19 cellular contexts compared by ENCODE assay signal in the genomic region with DNA sequence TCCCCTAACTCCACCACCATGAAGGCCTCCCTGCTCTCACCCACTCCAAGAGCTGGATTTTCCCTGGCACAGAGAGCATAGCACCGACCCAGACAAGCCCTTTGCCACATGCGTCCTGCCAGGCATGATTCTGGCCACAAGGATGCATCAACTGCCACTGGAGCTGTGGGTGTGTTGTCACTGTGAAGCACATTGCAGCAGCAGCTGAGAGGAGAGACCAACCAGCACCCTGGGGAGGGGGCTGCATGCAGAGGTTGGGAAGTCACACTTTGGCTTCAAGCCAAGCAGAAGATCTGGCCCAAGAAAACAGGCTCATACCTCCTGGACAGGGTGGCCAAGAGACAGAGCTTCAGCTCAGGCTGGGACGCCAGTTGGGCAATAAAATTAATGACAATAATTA. TPM values are rescaled to one million over a fixed set of nuclear protein-coding genes. Genes with fewer than 3 reads are reported as not detected.
DNase-seq lines count a peak whose midpoint lies in the region; ATAC-seq, FAIRE-seq and TF ChIP-seq lines count a peak whose summit lies in the region.
"Had no signal": no experiment of that assay in that cellular context is flagged by ENCODE, and none has a peak within 500 bp of the region (broad histone marks: within the 10 kb centered on the region; RNA-seq: fewer than 3 reads in every experiment).

No MANE protein-coding gene starts in this region.

- H2BK120ac ChIP-seq in H1 (replicated peaks; ENCODE audit: low read depth, low read length) = no peak overlapping the region

- H3K4me1 ChIP-seq in H1 (replicated peaks in 1 of 4; ENCODE audit: control insufficient read depth in 3 of 4, insufficient read depth in 4 of 4, low read length in 3 of 4) = peaks cover 0 to 3% (median 0%) of the 10 kb centered on the region in 4 experiments; a peak in 3 of 7 replicates

- H2BK15ac ChIP-seq in H1 (ENCODE audit: low read length) = no peak overlapping the region

- CTCF ChIA-PET in activated CD4-positive, alpha-beta memory T cell treated with anti-CD3 and anti-CD28 coated beads, Interleukin-2, amount 10 ng/mL, durations not matched to agents 7 days and 5 days (lab: Charles Lee) = interaction anchor here (1.5 kb wide), 1 partner anchor 38 kb away, joined by 4 read pairs; no protein-coding TSS in a partner anchor
- CTCF ChIA-PET in activated CD4-positive, alpha-beta memory T cell treated with anti-CD3 and anti-CD28 coated beads for 36 hours (lab: Charles Lee) = interaction anchor here (1.4 to 4.3 kb wide), 2 partner anchors 8 to 38 kb away, joined by 6 to 29 read pairs; no protein-coding TSS in a partner anchor
- CTCF ChIA-PET in H1 (lab: Charles Lee; ENCODE audit: partially characterized antibody) = interaction anchor here (0.7 to 12.8 kb wide), 9 partner anchors 11 to 78 kb away, joined by 3 to 250 read pairs (median 3); no protein-coding TSS in a partner anchor

- H3K27me3 ChIP-seq in H1 (replicated peaks in 1 of 4; ENCODE audit: control insufficient read depth in 3 of 4, extremely low read depth in 1 of 4, insufficient read depth in 3 of 4, low read length in 3 of 4) = no peaks in the 10 kb centered on the region
- H3K27me3 ChIP-seq: SJSA1 had no signal

- H3K27ac Mint-ChIP-seq in activated CD4-positive, alpha-beta memory T cell treated with anti-CD3 and anti-CD28 coated beads, Interleukin-2, amount 10 ng/mL, durations not matched to agents 7 days and 5 days = peak overlapping the region; percentile 10
- H3K27ac Mint-ChIP-seq in activated CD4-positive, alpha-beta memory T cell treated with anti-CD3 and anti-CD28 coated beads for 36 hours = no peak overlapping the region
- peak overlapping the region; percentile 72 for H3K27ac Mint-ChIP-seq in stimulated activated naive B cell treated with anti-CD40 and anti-IgM and Interleukin-4, amounts not matched to agents 10 μg/mL and 1 μg/mL and 100 μg/mL, for 72 hours

- no peak overlapping the region for H2BK5ac ChIP-seq in H1 (ENCODE audit: low read depth, low read length)

- H3K9ac ChIP-seq in H1 (replicated peaks in 1 of 4; ENCODE audit: extremely low read depth in 1 of 4, low read depth in 3 of 4, low read length in 3 of 4) = no peak overlapping the region
- H3K9ac ChIP-seq: KMS-11 had no signal

- no peak overlapping the region for H3K56ac ChIP-seq in H1 (replicated peaks; ENCODE audit: insufficient read length, low read depth, low read length)

- no peaks in the 10 kb centered on the region for H3K79me1 ChIP-seq in H1 (ENCODE audit: low read depth, low read length)

- H3K4ac ChIP-seq in H1 (replicated peaks; ENCODE audit: insufficient read length, low read depth, low read length) = no peak overlapping the region

- ATAC-seq in stimulated activated naive B cell treated with anti-CD40 and anti-IgM and Interleukin-4, amounts not matched to agents 10 μg/mL and 1 μg/mL and 100 μg/mL, for 72 hours (replicated peaks) = no peak
- ATAC-seq: GM12878 had no signal

- H3K27me3 Mint-ChIP-seq in activated CD4-positive, alpha-beta memory T cell treated with anti-CD3 and anti-CD28 coated beads, Interleukin-2, amount 10 ng/mL, durations not matched to agents 7 days and 5 days = peaks cover 7% of the 10 kb centered on the region
- peaks cover 7% of the 10 kb centered on the region for H3K27me3 Mint-ChIP-seq in activated CD4-positive, alpha-beta memory T cell treated with anti-CD3 and anti-CD28 coated beads for 36 hours
- H3K27me3 Mint-ChIP-seq in stimulated activated naive B cell treated with anti-CD40 and anti-IgM and Interleukin-4, amounts not matched to agents 10 μg/mL and 1 μg/mL and 100 μg/mL, for 72 hours = peaks cover 39 to 63% of the 10 kb centered on the region in 2 donors

- H3K9me3 Mint-ChIP-seq in activated CD4-positive, alpha-beta memory T cell treated with anti-CD3 and anti-CD28 coated beads, Interleukin-2, amount 10 ng/mL, durations not matched to agents 7 days and 5 days = no peaks in the 10 kb centered on the region
- H3K9me3 Mint-ChIP-seq in activated CD4-positive, alpha-beta memory T cell treated with anti-CD3 and anti-CD28 coated beads for 36 hours = no peaks in the 10 kb centered on the region
- no peaks in the 10 kb centered on the region for H3K9me3 Mint-ChIP-seq in stimulated activated naive B cell treated with anti-CD40 and anti-IgM and Interleukin-4, amounts not matched to agents 10 μg/mL and 1 μg/mL and 100 μg/mL, for 72 hours

- H3K36me3 Mint-ChIP-seq in activated CD4-positive, alpha-beta memory T cell treated with anti-CD3 and anti-CD28 coated beads, Interleukin-2, amount 10 ng/mL, durations not matched to agents 7 days and 5 days (ENCODE audit: low read depth) = no peaks in the 10 kb centered on the region
- H3K36me3 Mint-ChIP-seq in activated CD4-positive, alpha-beta memory T cell treated with anti-CD3 and anti-CD28 coated beads for 36 hours = no peaks in the 10 kb centered on the region
- H3K36me3 Mint-ChIP-seq in stimulated activated naive B cell treated with anti-CD40 and anti-IgM and Interleukin-4, amounts not matched to agents 10 μg/mL and 1 μg/mL and 100 μg/mL, for 72 hours = peaks cover 0 to 3% of the 10 kb centered on the region in 2 donors

- no peak overlapping the region for H3K23ac ChIP-seq in H1 (ENCODE audit: insufficient read length)

- no peaks in the 10 kb centered on the region for H4K20me1 ChIP-seq in H1 (replicated peaks in 1 of 2; ENCODE audit: control insufficient read depth in 1 of 2, insufficient read depth in 2 of 2, low read length in 2 of 2)

- TF ChIP-seq POLR2A in H1 (IDR thresholded peaks at IDR 0.05; ENCODE audit: control extremely low read depth in 1 of 2, low read depth in 2 of 2, low read length in 2 of 2) = no peak

- no peak for DNase-seq in activated CD4-positive, alpha-beta memory T cell treated with anti-CD3 and anti-CD28 coated beads, Interleukin-2, amount 10 ng/mL, durations not matched to agents 7 days and 5 days
- no peak for DNase-seq in activated CD4-positive, alpha-beta memory T cell treated with anti-CD3 and anti-CD28 coated beads for 36 hours
- DNase-seq in MV-4-11 (lab: John Stamatoyannopoulos, UW) (peak; percentile 10), H1 (ENCODE audit: low read depth in 1 of 2, low spot score in 2 of 2) (no peak)
- no peak for DNase-seq in stimulated activated naive B cell treated with anti-CD40 and anti-IgM and Interleukin-4, amounts not matched to agents 10 μg/mL and 1 μg/mL and 100 μg/mL, for 72 hours
- DNase-seq in activated CD8-positive, alpha-beta memory T cell treated with anti-CD3 and anti-CD28 coated beads for 24 hours = no peak
- no peak for DNase-seq in activated CD4-positive, alpha-beta T cell treated with anti-CD3 and anti-CD28 coated beads for 4 hours
- no peak for DNase-seq in stimulated activated CD4-positive, alpha-beta T cell treated with anti-CD3 and anti-CD28 coated beads, Interleukin-15, amount 100 ng/mL, for 24 hours
- DNase-seq: DMS 273 treated with DMSO at 0.1 percent for 48 hours; GDM1; MM.1S; NCI-H1930; NCI-H446; NK-92 treated with Interleukin-12 subunit alpha and Interleukin-12 subunit beta, amount 100 ng/mL, for 24 hours had no signal

- no peak overlapping the region for H3K4me2 ChIP-seq in H1 (ENCODE audit: insufficient read depth in 1 of 2, low read depth in 2 of 2, low read length in 2 of 2)
- H3K4me2 ChIP-seq: KMS-11 had no signal

- H3K14ac ChIP-seq in H1 (ENCODE audit: insufficient read length) = no peak overlapping the region

- peaks cover 11% of the 10 kb centered on the region for H3K4me1 Mint-ChIP-seq in activated CD4-positive, alpha-beta memory T cell treated with anti-CD3 and anti-CD28 coated beads, Interleukin-2, amount 10 ng/mL, durations not matched to agents 7 days and 5 days
- peaks cover 15% of the 10 kb centered on the region for H3K4me1 Mint-ChIP-seq in activated CD4-positive, alpha-beta memory T cell treated with anti-CD3 and anti-CD28 coated beads for 36 hours (ENCODE audit: low read depth)
- H3K4me1 Mint-ChIP-seq in stimulated activated naive B cell treated with anti-CD40 and anti-IgM and Interleukin-4, amounts not matched to agents 10 μg/mL and 1 μg/mL and 100 μg/mL, for 72 hours = peaks cover 8 to 10% of the 10 kb centered on the region in 2 donors

- TF ChIP-seq RAD21 in H1 (IDR thresholded peaks at IDR 0.05 in 1 of 2, conservative IDR thresholded peaks at IDR 0.05 in 1 of 2; ENCODE audit: low read depth in 2 of 2, low read length in 2 of 2) = no peak

- intact Hi-C loops in activated CD4-positive, alpha-beta memory T cell treated with anti-CD3 and anti-CD28 coated beads for 36 hours (cut with micrococcal nuclease) = no loop called here

- H4K5ac ChIP-seq in H1 (ENCODE audit: insufficient read length, low read depth, low read length) = no peak overlapping the region

- H3K36me3 ChIP-seq in H1 (ENCODE audit: control insufficient read depth in 2 of 4, insufficient read depth in 4 of 4, low read length in 3 of 4) = no peaks in the 10 kb centered on the region
- H3K36me3 ChIP-seq: SJSA1 had no signal

- no peaks in the 10 kb centered on the region for H3K23me2 ChIP-seq in H1 (ENCODE audit: low read depth, low read length)

- H2BK12ac ChIP-seq in H1 (ENCODE audit: low read depth, low read length) = peak overlapping the region; percentile 77; the same call in 1 of the 2 replicates

- H2BK20ac ChIP-seq in H1 (ENCODE audit: low read length) = no peak overlapping the region

- FAIRE-seq in H1 (lab: Jason Lieb, UNC) = no peak
- FAIRE-seq: GM12878 had no signal

- no peak overlapping the region for H3K18ac ChIP-seq in H1 (ENCODE audit: extremely low read depth, low read length)

- no peak for TF ChIP-seq EP300 in H1 (IDR thresholded peaks at IDR 0.05; ENCODE audit: borderline replicate concordance in 1 of 2, low read depth in 2 of 2, low read length in 2 of 2)

- H3K9me3 ChIP-seq in H1 (ENCODE audit: insufficient read depth in 2 of 2, low read depth in 1 of 2, low read length in 1 of 2) = no peaks in the 10 kb centered on the region
- H3K9me3 ChIP-seq: SJSA1 had no signal

- no peak overlapping the region for H3K27ac ChIP-seq in H1 (ENCODE audit: low read depth, low read length)
- H3K27ac ChIP-seq: C4-2B, KMS-11, SJSA1 had no signal

- H3K4me3 ChIP-seq in H1 (ENCODE audit: extremely low read depth in 1 of 4, insufficient read depth in 2 of 4, low read depth in 3 of 4, low read length in 4 of 4) = no peak overlapping the region
- H3K4me3 ChIP-seq: GM12878, SJSA1 had no signal

- H3K79me2 ChIP-seq in H1 (ENCODE audit: control insufficient read depth in 1 of 2, insufficient read depth in 2 of 2, low read length in 2 of 2) = no peaks in the 10 kb centered on the region

- no peak for TF ChIP-seq CTCF in H1 (IDR thresholded peaks at IDR 0.05; ENCODE audit: control extremely low read depth in 1 of 3, insufficient read depth in 1 of 3, low read depth in 1 of 3, low read length in 3 of 3)

- no peak overlapping the region for H2AK5ac ChIP-seq in H1 (ENCODE audit: low read depth, low read length)

- no peak overlapping the region for H3K4me3 Mint-ChIP-seq in activated CD4-positive, alpha-beta memory T cell treated with anti-CD3 and anti-CD28 coated beads, Interleukin-2, amount 10 ng/mL, durations not matched to agents 7 days and 5 days
- no peak overlapping the region for H3K4me3 Mint-ChIP-seq in activated CD4-positive, alpha-beta memory T cell treated with anti-CD3 and anti-CD28 coated beads for 36 hours
- H3K4me3 Mint-ChIP-seq in stimulated activated naive B cell treated with anti-CD40 and anti-IgM and Interleukin-4, amounts not matched to agents 10 μg/mL and 1 μg/mL and 100 μg/mL, for 72 hours = no peak overlapping the region

- 93% methylated on average over 3 of the region's 3 CpGs; no CpG with 5 or more reads in 1 of the 2 experiments for WGBS in H1 (ENCODE audit: extremely low coverage in 1 of 2, insufficient coverage in 1 of 2, insufficient read length in 1 of 2, insufficient replicate concordance in 2 of 2, low coverage in 1 of 2, low lambda C conversion rate in 2 of 2, missing lambda C conversion rate in 1 of 2), 2 experiments

- POLR2A ChIA-PET in activated CD4-positive, alpha-beta memory T cell treated with anti-CD3 and anti-CD28 coated beads, Interleukin-2, amount 10 ng/mL, durations not matched to agents 7 days and 5 days (lab: Charles Lee) = no interaction called here
- POLR2A ChIA-PET in activated CD4-positive, alpha-beta memory T cell treated with anti-CD3 and anti-CD28 coated beads for 36 hours (lab: Charles Lee) = interaction anchor here (0.6 kb wide), 1 partner anchor 257 kb away, joined by 5 read pairs; no protein-coding TSS in a partner anchor
- POLR2A ChIA-PET in H1 (lab: Charles Lee; ENCODE audit: partially characterized antibody) = interaction anchor here (1.0 to 1.2 kb wide), 2 partner anchors 12 to 37 kb away, joined by 3 read pairs; no protein-coding TSS in a partner anchor

- H4K91ac ChIP-seq in H1 (replicated peaks; ENCODE audit: insufficient read length, low read length) = no peak overlapping the region

- no peak overlapping the region for H2AFZ ChIP-seq in H1 (ENCODE audit: low read length)

- H4K8ac ChIP-seq in H1 (ENCODE audit: extremely low read depth, insufficient read depth, low read length) = no peak overlapping the region

RNA-seq across cellular contexts. Expression of gene PTGES, which starts 22.6 kb away (rescaled TPM):
- not detected for total RNA-seq in activated CD4-positive, alpha-beta memory T cell treated with anti-CD3 and anti-CD28 coated beads, Interleukin-2, amount 10 ng/mL, durations not matched to agents 7 days and 5 days
- total RNA-seq in activated CD4-positive, alpha-beta memory T cell treated with anti-CD3 and anti-CD28 coated beads for 36 hours = not detected
- 3.2 TPM in 2 replicates for total RNA-seq in H1 (2021; fragmentation: NEBNext Ultra II Directional; extraction: Animal tissue kit (Norgen Biotek cat#: 25700))
- 5.1 and 5.4 TPM in 2 replicates for polyA plus RNA-seq in H1 (2011; rRNA removed)
- 4.7 TPM for polyA plus RNA-seq in H1 (2011; cell fraction: cytosol; rRNA removed)
- polyA plus RNA-seq in H1 (2011; cell fraction: nucleus; rRNA removed) = 1.7 TPM
- polyA plus RNA-seq in H1 (2012, experiment 1 of 2) = 4.0 to 4.8 TPM (median 4.4 TPM) in 4 replicates
- polyA plus RNA-seq in H1 (2012, experiment 2 of 2) = 4.2 TPM
- 4.3 TPM for polyA plus RNA-seq in H1 (2013, experiment 1 of 2)
- 5.6 TPM for polyA plus RNA-seq in H1 (2013, experiment 2 of 2)
- polyA minus RNA-seq in H1 (2011; rRNA and poly(A)+ RNA removed) = 3.7 and 4.1 TPM in 2 replicates
- polyA minus RNA-seq in H1 (2011; cell fraction: cytosol; rRNA and poly(A)+ RNA removed) = 4.0 TPM
- 2.9 TPM for polyA minus RNA-seq in H1 (2011; cell fraction: nucleus; rRNA and poly(A)+ RNA removed)
- total RNA-seq: GM12878, OCI-LY7 had no signal

RNA-seq across cellular contexts. Expression of gene TOR1B, which starts 27.5 kb away (rescaled TPM):
- 10 to 100 TPM; 29.0 to 30.8 TPM for total RNA-seq in activated CD4-positive, alpha-beta memory T cell treated with anti-CD3 and anti-CD28 coated beads, Interleukin-2, amount 10 ng/mL, durations not matched to agents 7 days and 5 days
- total RNA-seq in activated CD4-positive, alpha-beta memory T cell treated with anti-CD3 and anti-CD28 coated beads for 36 hours = 10 to 100 TPM; 20.6 to 23.0 TPM
- total RNA-seq in H1 (2021; fragmentation: NEBNext Ultra II Directional; extraction: Animal tissue kit (Norgen Biotek cat#: 25700)) = 17.4 and 19.2 TPM in 2 replicates
- 11.4 and 13.4 TPM in 2 replicates for polyA plus RNA-seq in H1 (2011; rRNA removed)
- polyA plus RNA-seq in H1 (2011; cell fraction: cytosol; rRNA removed) = 15.3 TPM
- polyA plus RNA-seq in H1 (2011; cell fraction: nucleus; rRNA removed) = 14.0 TPM
- polyA plus RNA-seq in H1 (2012, experiment 1 of 2) = 12.5 to 14.1 TPM (median 13.7 TPM) in 4 replicates
- polyA plus RNA-seq in H1 (2012, experiment 2 of 2) = 8.6 TPM
- 18.0 TPM for polyA plus RNA-seq in H1 (2013, experiment 1 of 2)
- 20.0 TPM for polyA plus RNA-seq in H1 (2013, experiment 2 of 2)
- 11.8 and 18.7 TPM in 2 replicates for polyA minus RNA-seq in H1 (2011; rRNA and poly(A)+ RNA removed)
- 8.9 TPM for polyA minus RNA-seq in H1 (2011; cell fraction: cytosol; rRNA and poly(A)+ RNA removed)
- 12.2 TPM for polyA minus RNA-seq in H1 (2011; cell fraction: nucleus; rRNA and poly(A)+ RNA removed)

RNA-seq across cellular contexts. Expression of gene TOR1A, which starts 48.5 kb away (rescaled TPM):
- 10 to 100 TPM; 54.6 to 56.9 TPM for total RNA-seq in activated CD4-positive, alpha-beta memory T cell treated with anti-CD3 and anti-CD28 coated beads, Interleukin-2, amount 10 ng/mL, durations not matched to agents 7 days and 5 days
- 10 to 100 TPM; 38.5 to 41.6 TPM for total RNA-seq in activated CD4-positive, alpha-beta memory T cell treated with anti-CD3 and anti-CD28 coated beads for 36 hours
- total RNA-seq in H1 (2021; fragmentation: NEBNext Ultra II Directional; extraction: Animal tissue kit (Norgen Biotek cat#: 25700)) = 32.7 and 37.6 TPM in 2 replicates
- 46.6 and 46.7 TPM in 2 replicates for polyA plus RNA-seq in H1 (2011; rRNA removed)
- 52.9 TPM for polyA plus RNA-seq in H1 (2011; cell fraction: cytosol; rRNA removed)
- 30.3 TPM for polyA plus RNA-seq in H1 (2011; cell fraction: nucleus; rRNA removed)
- 36.1 to 37.5 TPM (median 36.5 TPM) in 4 replicates for polyA plus RNA-seq in H1 (2012, experiment 1 of 2)
- polyA plus RNA-seq in H1 (2012, experiment 2 of 2) = 39.5 TPM
- 52.1 TPM for polyA plus RNA-seq in H1 (2013, experiment 1 of 2)
- polyA plus RNA-seq in H1 (2013, experiment 2 of 2) = 59.4 TPM
- 44.0 and 50.0 TPM in 2 replicates for polyA minus RNA-seq in H1 (2011; rRNA and poly(A)+ RNA removed)
- 25.8 TPM for polyA minus RNA-seq in H1 (2011; cell fraction: cytosol; rRNA and poly(A)+ RNA removed)
- polyA minus RNA-seq in H1 (2011; cell fraction: nucleus; rRNA and poly(A)+ RNA removed) = 24.8 TPM

RNA-seq across cellular contexts. Expression of gene C9orf78, which starts 59.6 kb away (rescaled TPM):
- total RNA-seq in activated CD4-positive, alpha-beta memory T cell treated with anti-CD3 and anti-CD28 coated beads, Interleukin-2, amount 10 ng/mL, durations not matched to agents 7 days and 5 days = 10 to 100 TPM; 61.6 to 66.2 TPM
- total RNA-seq in activated CD4-positive, alpha-beta memory T cell treated with anti-CD3 and anti-CD28 coated beads for 36 hours = 10 to 100 TPM; 43.6 to 47.0 TPM
- 40.6 and 47.7 TPM in 2 replicates for total RNA-seq in H1 (2021; fragmentation: NEBNext Ultra II Directional; extraction: Animal tissue kit (Norgen Biotek cat#: 25700))
- 16.7 and 17.4 TPM in 2 replicates for polyA plus RNA-seq in H1 (2011; rRNA removed)
- 41.3 TPM for polyA plus RNA-seq in H1 (2011; cell fraction: cytosol; rRNA removed)
- 7.4 TPM for polyA plus RNA-seq in H1 (2011; cell fraction: nucleus; rRNA removed)
- polyA plus RNA-seq in H1 (2012, experiment 1 of 2) = 50.4 to 64.0 TPM (median 54.5 TPM) in 4 replicates
- 10.5 TPM for polyA plus RNA-seq in H1 (2012, experiment 2 of 2)
- polyA plus RNA-seq in H1 (2013, experiment 1 of 2) = 32.3 TPM
- 35.3 TPM for polyA plus RNA-seq in H1 (2013, experiment 2 of 2)
- 5.0 and 8.7 TPM in 2 replicates for polyA minus RNA-seq in H1 (2011; rRNA and poly(A)+ RNA removed)
- polyA minus RNA-seq in H1 (2011; cell fraction: cytosol; rRNA and poly(A)+ RNA removed) = 17.6 TPM
- 6.8 TPM for polyA minus RNA-seq in H1 (2011; cell fraction: nucleus; rRNA and poly(A)+ RNA removed)

RNA-seq across cellular contexts. Expression of gene USP20, which starts 59.8 kb away (rescaled TPM):
- 10 to 100 TPM; 86.4 to 87.6 TPM for total RNA-seq in activated CD4-positive, alpha-beta memory T cell treated with anti-CD3 and anti-CD28 coated beads, Interleukin-2, amount 10 ng/mL, durations not matched to agents 7 days and 5 days
- total RNA-seq in activated CD4-positive, alpha-beta memory T cell treated with anti-CD3 and anti-CD28 coated beads for 36 hours = 10 to 100 TPM; 51.6 to 55.3 TPM
- 13.4 and 17.9 TPM in 2 replicates for total RNA-seq in H1 (2021; fragmentation: NEBNext Ultra II Directional; extraction: Animal tissue kit (Norgen Biotek cat#: 25700))
- polyA plus RNA-seq in H1 (2011; rRNA removed) = 23.0 and 35.0 TPM in 2 replicates
- polyA plus RNA-seq in H1 (2011; cell fraction: cytosol; rRNA removed) = 19.8 TPM
- 91.3 TPM for polyA plus RNA-seq in H1 (2011; cell fraction: nucleus; rRNA removed)
- 14.6 to 23.3 TPM (median 18.9 TPM) in 4 replicates for polyA plus RNA-seq in H1 (2012, experiment 1 of 2)
- polyA plus RNA-seq in H1 (2012, experiment 2 of 2) = 11.5 TPM
- 7.0 TPM for polyA plus RNA-seq in H1 (2013, experiment 1 of 2)
- polyA plus RNA-seq in H1 (2013, experiment 2 of 2) = 5.9 TPM
- 12.4 and 12.7 TPM in 2 replicates for polyA minus RNA-seq in H1 (2011; rRNA and poly(A)+ RNA removed)
- polyA minus RNA-seq in H1 (2011; cell fraction: cytosol; rRNA and poly(A)+ RNA removed) = 15.6 TPM
- 11.1 TPM for polyA minus RNA-seq in H1 (2011; cell fraction: nucleus; rRNA and poly(A)+ RNA removed)
